Comparison of ENCODE assay signal across 11 cellular contexts in the genomic region with DNA sequence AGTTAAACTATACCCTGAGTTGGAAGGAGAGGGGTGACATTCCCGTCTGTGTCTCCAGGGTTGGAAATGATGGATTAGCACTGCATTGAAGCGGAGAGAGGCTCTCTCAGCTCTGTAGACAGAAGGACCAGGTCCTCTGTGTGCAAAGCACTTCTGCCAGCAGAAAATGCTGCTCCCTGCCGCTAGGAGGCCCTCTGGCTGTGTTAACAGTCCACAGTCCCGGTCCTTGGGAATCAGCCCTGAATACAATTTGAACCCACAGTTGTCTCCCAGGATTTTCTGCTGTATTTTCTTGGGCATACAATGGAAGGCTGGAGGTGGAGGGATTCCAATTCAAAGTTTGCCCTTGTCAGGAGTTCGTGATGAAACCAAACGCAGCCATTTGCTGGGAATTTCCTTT.
DNase-seq lines count a peak whose midpoint lies in the region; ATAC-seq, FAIRE-seq and TF ChIP-seq lines count a peak whose summit lies in the region.
"Had no signal": no experiment of that assay in that cellular context is flagged by ENCODE, and none has a peak within 500 bp of the region (broad histone marks: within the 10 kb centered on the region; RNA-seq: fewer than 3 reads in every experiment).

No MANE protein-coding gene starts in this region.

- H3K27me3 Mint-ChIP-seq in glutamatergic neuron (ENCODE audit: unreplicated experiment): no peaks in the 10 kb centered on the region
- H3K27me3 Mint-ChIP-seq: CD4-positive, CD25-positive, alpha-beta regulatory T cell had no signal

- no peak overlapping the region for H3K27ac ChIP-seq in spleen
- H3K27ac ChIP-seq: colonic mucosa had no signal

- H3K4me1 ChIP-seq in spleen: no peaks in the 10 kb centered on the region
- H3K4me1 ChIP-seq: colonic mucosa had no signal

- no peaks in the 10 kb centered on the region for H3K4me1 Mint-ChIP-seq in glutamatergic neuron (ENCODE audit: low read depth, unreplicated experiment)
- H3K4me1 Mint-ChIP-seq: CD4-positive, CD25-positive, alpha-beta regulatory T cell had no signal

- peak; percentile 19 for DNase-seq in activated CD8-positive, alpha-beta memory T cell treated with anti-CD3 and anti-CD28 coated beads for 24 hours
- DNase-seq in activated CD8-positive, alpha-beta memory T cell treated with anti-CD3 and anti-CD28 coated beads, Interleukin-2, amount 50 U/mL, for 4 hours: no peak
- DNase-seq in NB4 (ENCODE audit: low read depth) (peak; percentile 51), glutamatergic neuron (peak; percentile 60), spleen (no peak), SK-N-DZ (ENCODE audit: low spot score) (no peak), GM12891 (ENCODE audit: insufficient read length, low spot score) (no peak)
- DNase-seq: CD4-positive, CD25-positive, alpha-beta regulatory T cell; colonic mucosa had no signal

- no peak for FAIRE-seq in GM12891 (lab: Jason Lieb, UNC)
- FAIRE-seq: RCC 7860 had no signal

- no peaks in the 10 kb centered on the region for H3K36me3 Mint-ChIP-seq in glutamatergic neuron (ENCODE audit: unreplicated experiment)
- H3K36me3 Mint-ChIP-seq: CD4-positive, CD25-positive, alpha-beta regulatory T cell had no signal

- no peak overlapping the region for H3K27ac Mint-ChIP-seq in glutamatergic neuron (ENCODE audit: unreplicated experiment)
- H3K27ac Mint-ChIP-seq: CD4-positive, CD25-positive, alpha-beta regulatory T cell had no signal

- intact Hi-C loops in spleen (cut with DNase I; ENCODE audit: low total_unique reads): no loop called here

- 22 to 35% (median 30%) methylated on average over 6 of the region's 6 CpGs for WGBS in spleen, 5 donors

- H3K4me3 ChIP-seq in NB4 (ENCODE audit: low read depth, low read length) (no peak overlapping the region), spleen (no peak overlapping the region)
- H3K4me3 ChIP-seq: colonic mucosa had no signal

- no peak for TF ChIP-seq POLR2A in NB4 (IDR thresholded peaks at IDR 0.05; ENCODE audit: extremely low read depth, insufficient read length)
- TF ChIP-seq POLR2A in spleen (IDR thresholded peaks at IDR 0.05): no peak
- no peak for TF ChIP-seq POLR2A in GM12891 (IDR thresholded peaks at IDR 0.05; ENCODE audit: low read depth, low read length)

- no peaks in the 10 kb centered on the region for H3K36me3 ChIP-seq in spleen
- H3K36me3 ChIP-seq: colonic mucosa had no signal

- no peak for ATAC-seq in GM19395 (IDR thresholded peaks at IDR 0.05; ENCODE audit: unreplicated experiment)

- H3K9me3 Mint-ChIP-seq in glutamatergic neuron (ENCODE audit: unreplicated experiment): peaks cover 4% of the 10 kb centered on the region

- no peak overlapping the region for H3K4me3 Mint-ChIP-seq in glutamatergic neuron (ENCODE audit: unreplicated experiment)
- H3K4me3 Mint-ChIP-seq: CD4-positive, CD25-positive, alpha-beta regulatory T cell had no signal

- peaks cover 0 to 5% (median 0%) of the 10 kb centered on the region in 8 donors for H3K9me3 ChIP-seq in spleen
- H3K9me3 ChIP-seq: colonic mucosa had no signal

- TF ChIP-seq CTCF in NB4 (IDR thresholded peaks at IDR 0.05; ENCODE audit: low read depth, low read length) (peak; percentile 97), glutamatergic neuron (IDR thresholded peaks at IDR 0.05; ENCODE audit: partially characterized antibody, unreplicated experiment) (peak; percentile 55), spleen (IDR thresholded peaks at IDR 0.05 in 8 of 11, conservative IDR thresholded peaks at IDR 0.05 in 3 of 11) (peak in 8 of 11 experiments; percentile 18 to 53 (median 36))

- peaks cover 0 to 47% (median 0%) of the 10 kb centered on the region in 7 donors for H3K27me3 ChIP-seq in spleen (replicated peaks in 1 of 7)
- H3K27me3 ChIP-seq: colonic mucosa had no signal

TF ChIP-seq in GM12891, 5 proteins besides CTCF, POLR2A, EP300 and RAD21:
- TF ChIP-seq POLR2AphosphoS5 (IDR thresholded peaks at IDR 0.05; ENCODE audit: low read depth, low read length) (no peak), TAF1 (IDR thresholded peaks at IDR 0.05; ENCODE audit: low read depth, low read length) (no peak), PAX5 (IDR thresholded peaks at IDR 0.05; ENCODE audit: insufficient read depth, low read length, severe bottlenecking) (no peak), SPI1 (IDR thresholded peaks at IDR 0.05; ENCODE audit: low read depth, low read length) (no peak), POU2F2 (IDR thresholded peaks at IDR 0.05; ENCODE audit: low read depth, low read length) (no peak)

Comparison
In these comparisons a context has a peak if more than half of its experiments do, and no peak if none do; other contexts are left out.
1. DNase-seq: peak in activated CD8-positive, alpha-beta memory T cell treated with anti-CD3 and anti-CD28 coated beads for 24 hours (single experiment), NB4 (single experiment) and glutamatergic neuron (single experiment); none in activated CD8-positive, alpha-beta memory T cell treated with anti-CD3 and anti-CD28 coated beads, Interleukin-2, amount 50 U/mL, for 4 hours (single experiment), spleen (single experiment), SK-N-DZ (single experiment) and GM12891 (single experiment).
2. CTCF ChIP-seq: peak in every context shown above with its lines; median percentile 97 in NB4; 55 in glutamatergic neuron; 36 in spleen.